In genomic region chr20:57467742-57468141, GRCh38 we compare ENCODE assay signal across 1 cellular context.
TF ChIP-seq lines count a peak whose summit lies in the region.

No MANE protein-coding gene starts in this region.

TF ChIP-seq in K562, 482 proteins besides CTCF, POLR2A, EP300 and RAD21 (continued from another document):
- no peak for TF ChIP-seq HMGXB4 (CRISPR knock-in tag; IDR thresholded peaks at IDR 0.05)
